Comparison of ENCODE assay signal across 8 cellular contexts in the genomic region with DNA sequence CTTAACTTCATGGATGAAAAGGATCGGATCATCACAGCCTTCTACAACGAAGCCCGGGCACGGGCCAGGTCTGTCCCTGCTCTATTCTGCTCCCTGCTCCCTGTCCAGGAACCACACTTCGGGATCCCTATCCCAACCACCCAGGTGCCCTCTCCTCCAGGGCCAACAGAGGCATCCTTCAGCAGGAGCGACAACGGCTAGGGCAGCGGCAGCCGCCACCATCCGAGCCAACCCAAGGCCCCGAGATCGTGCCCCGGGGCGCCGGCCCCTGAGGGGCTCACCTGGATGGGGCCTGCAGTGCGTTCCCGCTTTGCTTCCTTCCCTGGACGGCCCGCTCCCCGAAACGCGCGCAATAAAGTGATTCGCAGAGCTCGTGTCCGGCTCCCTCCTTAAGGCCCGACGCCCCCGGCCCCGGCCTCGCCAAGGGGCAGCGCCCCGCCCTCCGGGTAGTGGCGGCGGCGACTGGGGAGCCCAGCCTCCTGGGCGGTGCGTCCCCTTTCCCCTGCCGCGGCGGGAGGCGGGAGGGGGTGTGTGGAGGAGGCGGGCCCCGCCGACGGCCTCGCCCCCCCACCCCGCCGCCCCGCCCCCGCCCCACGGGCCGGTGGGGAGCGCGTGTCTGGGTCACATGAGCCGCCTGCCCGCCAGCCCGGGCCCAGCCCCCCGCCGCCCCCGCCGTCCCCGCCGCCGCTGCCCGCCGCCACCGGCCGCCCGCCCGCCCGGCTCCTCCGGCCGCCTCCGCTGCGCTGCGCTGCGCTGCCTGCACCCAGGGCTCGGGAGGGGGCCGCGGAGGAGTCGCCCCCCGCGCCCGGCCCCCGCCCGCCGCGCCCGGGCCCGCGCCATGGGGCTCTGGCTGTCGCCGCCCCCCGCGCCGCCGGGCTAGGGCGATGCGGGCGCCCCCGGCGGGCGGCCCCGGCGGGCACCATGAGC. TPM values are rescaled to one million over a fixed set of nuclear protein-coding genes. Genes with fewer than 3 reads are reported as not detected.
DNase-seq lines count a peak whose midpoint lies in the region; ATAC-seq and TF ChIP-seq lines count a peak whose summit lies in the region.

A gene with protein sequence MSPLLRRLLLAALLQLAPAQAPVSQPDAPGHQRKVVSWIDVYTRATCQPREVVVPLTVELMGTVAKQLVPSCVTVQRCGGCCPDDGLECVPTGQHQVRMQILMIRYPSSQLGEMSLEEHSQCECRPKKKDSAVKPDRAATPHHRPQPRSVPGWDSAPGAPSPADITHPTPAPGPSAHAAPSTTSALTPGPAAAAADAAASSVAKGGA (plus strand): TSS at position 672 of the 927 bp plus-strand sequence. CDS start 250 bp downstream, at position 922.

- H2AFZ ChIP-seq in neural progenitor cell (replicated peaks) = peak within 1 kb of the TSS; percentile 85

- H3K4me2 ChIP-seq in neural progenitor cell = peak within 1 kb of the TSS; percentile 94

- no peaks in the 10 kb centered on the region for H3K27me3 ChIP-seq in Peyer's patch
- H3K27me3 ChIP-seq in gastroesophageal sphincter = no peaks in the 10 kb centered on the region
- H3K27me3 ChIP-seq in neural progenitor cell = peaks cover 47% of the 10 kb centered on the region
- no peaks in the 10 kb centered on the region for H3K27me3 ChIP-seq in upper lobe of right lung

- TF ChIP-seq CTCF in Peyer's patch (IDR thresholded peaks at IDR 0.05) (no peak), gastroesophageal sphincter (IDR thresholded peaks at IDR 0.05) (no peak), neural progenitor cell (IDR thresholded peaks at IDR 0.05) (no peak), upper lobe of right lung (IDR thresholded peaks at IDR 0.05) (no peak)

- H3K9ac ChIP-seq in neural progenitor cell = no peak within 1 kb of the TSS

- no peak for DNase-seq in G401 (ENCODE audit: low spot score)
- peak; percentile 81 to 90 (median 86) for DNase-seq in Peyer's patch
- peak; percentile 60 for DNase-seq in activated gamma-delta T cell treated with anti-CD3 and anti-CD28 coated beads, Interleukin-2, amount 50 U/mL, for 16 hours (ENCODE audit: low read depth)
- peak; percentile 74 for DNase-seq in neural progenitor cell (ENCODE audit: low spot score)
- DNase-seq in upper lobe of right lung = peak; percentile 90

- peaks cover 22% of the 10 kb centered on the region for H3K4me1 Mint-ChIP-seq in neural progenitor cell

- ATAC-seq in HG02798 (IDR thresholded peaks at IDR 0.05; ENCODE audit: poor library complexity, unreplicated experiment) (peak; percentile 55), gastroesophageal sphincter (peak; percentile 83), upper lobe of right lung (peak; percentile 74), GM19455 (IDR thresholded peaks at IDR 0.05; ENCODE audit: unreplicated experiment) (no peak)

- H3K4me3 Mint-ChIP-seq in neural progenitor cell = peak within 1 kb of the TSS; percentile 92

- intact Hi-C loops in upper lobe of right lung (cut with DNase I) = no loop called here

- H3F3A ChIP-seq in neural progenitor cell (ENCODE audit: low read depth) = peaks cover 43% of the 10 kb centered on the region

- no peak for TF ChIP-seq EP300 in gastroesophageal sphincter (IDR thresholded peaks at IDR 0.05)

- H3K27ac ChIP-seq in Peyer's patch (peak within 1 kb of the TSS; percentile 64 to 95 (median 83)), gastroesophageal sphincter (peak within 1 kb of the TSS; percentile 39 to 96 (median 96)), neural progenitor cell (no peak within 1 kb of the TSS), upper lobe of right lung (peak within 1 kb of the TSS; percentile 74)

- H3K4me3 ChIP-seq in Peyer's patch (peak within 1 kb of the TSS; percentile 52 to 91 (median 80)), gastroesophageal sphincter (peak within 1 kb of the TSS; percentile 61 to 65), neural progenitor cell (peak within 1 kb of the TSS; percentile 84), upper lobe of right lung (peak within 1 kb of the TSS; percentile 76)

- H3K9me3 ChIP-seq in Peyer's patch (no peaks in the 10 kb centered on the region), gastroesophageal sphincter (no peaks in the 10 kb centered on the region), neural progenitor cell (ENCODE audit: low read depth) (no peaks in the 10 kb centered on the region), upper lobe of right lung (no peaks in the 10 kb centered on the region)

- no peak within 1 kb of the TSS for H3K27ac Mint-ChIP-seq in neural progenitor cell

- no peaks in the 10 kb centered on the region for H3K79me2 ChIP-seq in neural progenitor cell (ENCODE audit: low read depth)

- in situ Hi-C loops in G401 (cut with HindIII; ENCODE audit: low sequenced_read_pairs) = no loop called here

- H3K4me1 ChIP-seq in Peyer's patch (peaks cover 0 to 63% (median 24%) of the 10 kb centered on the region in 4 donors), gastroesophageal sphincter (peaks cover 3 to 67% (median 24%) of the 10 kb centered on the region in 3 donors), neural progenitor cell (peaks cover 8% of the 10 kb centered on the region), upper lobe of right lung (peaks cover 49% of the 10 kb centered on the region)

- no peaks in the 10 kb centered on the region for H3K36me3 Mint-ChIP-seq in neural progenitor cell

- TF ChIP-seq POLR2A in Peyer's patch (IDR thresholded peaks at IDR 0.05) (peak in 1 of 2 donors; percentile 13), gastroesophageal sphincter (IDR thresholded peaks at IDR 0.05) (peak; percentile 25 to 43)

- H3K27me3 Mint-ChIP-seq in neural progenitor cell (ENCODE audit: insufficient read depth, low read depth) = peaks cover 17% of the 10 kb centered on the region

- peaks cover 0 to 19% (median 0%) of the 10 kb centered on the region in 3 donors for H3K36me3 ChIP-seq in Peyer's patch
- peaks cover 0 to 35% of the 10 kb centered on the region in 2 donors for H3K36me3 ChIP-seq in gastroesophageal sphincter
- H3K36me3 ChIP-seq in neural progenitor cell = no peaks in the 10 kb centered on the region
- peaks cover 15% of the 10 kb centered on the region for H3K36me3 ChIP-seq in upper lobe of right lung

- peaks cover 3% of the 10 kb centered on the region for H4K20me1 ChIP-seq in neural progenitor cell (ENCODE audit: low read depth)

- H3K9me3 Mint-ChIP-seq in neural progenitor cell = no peaks in the 10 kb centered on the region

- WGBS in gastroesophageal sphincter (ENCODE audit: low coverage in 1 of 2), 2 donors = 3% methylated on average over 5 of the region's 107 CpGs; no CpG with 5 or more reads in 1 of the 2 donors

RNA-seq across cellular contexts. Expression of the gene that starts here (rescaled TPM):
- total RNA-seq in G401 (2014; rRNA removed; shearing (Covaris generic)) = 14.6 and 27.0 TPM in 2 replicates
- total RNA-seq in Peyer's patch (10 to 100 TPM; 21.7 to 66.8 (median 42.5) TPM), gastroesophageal sphincter (100 to 1,000 TPM in 2 of 4 donors, 10 to 100 TPM in 2; 49.9 to 152 (median 88.6) TPM), neural progenitor cell (ENCODE audit: low replicate concordance) (2.3 and 6.8 TPM in 2 replicates), upper lobe of right lung (172 TPM)
